Comparison of ENCODE assay signal across 24 cellular contexts in genomic region chr5:56307714-56308346, GRCh38.
"Had no signal": no experiment of that assay in that cellular context is flagged by ENCODE, and none has a peak within 500 bp of the region (broad histone marks: within the 10 kb centered on the region; RNA-seq: fewer than 3 reads in every experiment).

No MANE protein-coding gene starts in this region.

- H3K27ac ChIP-seq: coronary artery, esophagus squamous epithelium, gastroesophageal sphincter, heart left ventricle, neutrophil, ovary, psoas muscle, tibial artery had no signal

- H3K4me3 ChIP-seq: coronary artery, esophagus squamous epithelium, gastroesophageal sphincter, heart left ventricle, lung, ovary, psoas muscle, tibial artery had no signal

- H3K9me3 ChIP-seq: neutrophil, ovary, psoas muscle had no signal

- H3K36me3 ChIP-seq: esophagus squamous epithelium, gastroesophageal sphincter, heart left ventricle, neutrophil, ovary, tibial artery had no signal

- H3K27me3 ChIP-seq: esophagus squamous epithelium, gastroesophageal sphincter, heart left ventricle, neutrophil, ovary, tibial artery had no signal

- DNase-seq: activated CD4-positive, alpha-beta memory T cell treated with anti-CD3 and anti-CD28 coated beads, Interleukin-2, amount 10 ng/mL, durations not matched to agents 7 days and 5 days; activated CD4-positive, alpha-beta T cell treated with anti-CD3 and anti-CD28 coated beads for 48 hours; activated effector memory CD4-positive, alpha-beta T cell treated with Interleukin-2 at 50 U/mL for 16 hours; activated naive CD4-positive, alpha-beta T cell treated with anti-CD3 and anti-CD28 coated beads for 36 hours; activated naive CD8-positive, alpha-beta T cell treated with anti-CD3 and anti-CD28 coated beads, Interleukin-2, amount 10 ng/mL, durations not matched to agents 7 days and 5 days; activated T-cell treated with anti-CD3 and anti-CD28 coated beads, Interleukin-2, amount 50 U/mL, for 72 hours; amygdala; cerebellar nuclear complex; endodermal cell; esophagus squamous epithelium; heart left ventricle; ovary; psoas muscle; right cardiac atrium; stimulated activated CD4-positive, alpha-beta T cell treated with anti-CD3 and anti-CD28 coated beads, Interleukin-1b, Interleukin-23, amount 100 ng/mL, for 48 hours; substantia nigra; T-helper 17 cell; tibial artery had no signal

- H3K4me1 ChIP-seq: psoas muscle, tibial artery had no signal

- ATAC-seq: activated T-cell treated with anti-CD3 and anti-CD28 coated beads, Interleukin-2, amount 50 U/mL, for 72 hours; gastroesophageal sphincter; heart left ventricle; left lobe of liver; natural killer cell treated with Interleukin-12 subunit alpha and Interleukin-12 subunit beta and Interleukin-15 and Interleukin-18, amount 100 ng/mL, for 72 hours; psoas muscle; right cardiac atrium; T-helper 17 cell had no signal
